Comparison of ENCODE assay signal across 28 cellular contexts in the genomic region with DNA sequence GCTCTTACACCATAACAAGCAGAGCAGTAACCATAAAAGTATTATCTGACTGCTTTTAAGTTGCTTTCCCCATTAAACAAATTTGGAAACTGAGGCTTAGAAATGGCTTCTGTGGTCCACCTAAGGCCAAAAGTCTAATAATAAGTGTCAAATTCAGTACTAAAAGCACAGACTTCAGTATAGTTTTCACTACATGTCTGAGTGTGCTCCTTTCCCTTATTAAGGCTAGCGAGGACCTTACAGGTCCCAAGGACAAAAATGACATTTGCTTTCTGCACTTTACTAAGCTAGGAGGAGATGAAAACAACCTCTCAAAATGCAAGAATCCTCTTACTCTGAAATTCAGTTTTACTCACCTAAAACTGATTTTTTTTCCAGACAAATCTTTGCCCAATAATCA.
"Had no signal": no experiment of that assay in that cellular context is flagged by ENCODE, and none has a peak within 500 bp of the region (broad histone marks: within the 10 kb centered on the region; RNA-seq: fewer than 3 reads in every experiment).

No MANE protein-coding gene starts in this region.

- H3K9ac ChIP-seq: neural progenitor cell had no signal

- H3K79me2 ChIP-seq: hepatocyte had no signal

- ATAC-seq: natural killer cell; right cardiac atrium; stimulated activated effector memory CD8-positive, alpha-beta T cell treated with anti-CD3 and anti-CD28 coated beads, Interleukin-12 subunit alpha, Interleukin-12 subunit beta, amount 100 ng/mL, for 72 hours; upper lobe of right lung had no signal

- H3K27me3 ChIP-seq: hepatocyte, neural progenitor cell, neutrophil, ovary, sigmoid colon, spleen, suprapubic skin, tibial artery, upper lobe of right lung had no signal

- DNase-seq: islet precursor cell; left ventricle myocardium inferior; mesendoderm; naive B cell; natural killer cell; nephron progenitor cell; occipital lobe; ovary; posterior cingulate gyrus; retina; right cardiac atrium; sigmoid colon; small intestine; spleen; stimulated activated CD4-positive, alpha-beta T cell treated with anti-CD3 and anti-CD28 coated beads, Interleukin-4, amount 100 ng/mL, for 24 hours; stimulated activated naive CD4-positive, alpha-beta T cell; tibial artery; trophoblast cell; upper lobe of right lung had no signal

- H3K9me3 ChIP-seq: left ventricle myocardium inferior, neutrophil, ovary, prostate gland, sigmoid colon, spleen, suprapubic skin, thoracic aorta, tibial artery, upper lobe of right lung had no signal

- H3K27ac ChIP-seq: hepatocyte, left ventricle myocardium inferior, neural progenitor cell, neutrophil, ovary, prostate gland, sigmoid colon, spleen, suprapubic skin, thoracic aorta, tibial artery, upper lobe of right lung had no signal

- FAIRE-seq: small intestine, urothelium cell line had no signal

- H3K36me3 ChIP-seq: left ventricle myocardium inferior, neural progenitor cell, neutrophil, ovary, prostate gland, sigmoid colon, spleen, suprapubic skin, thoracic aorta, tibial artery, upper lobe of right lung had no signal

- H3K4me1 ChIP-seq: left ventricle myocardium inferior, prostate gland, spleen, suprapubic skin, upper lobe of right lung had no signal

- H2AFZ ChIP-seq: hepatocyte, neural progenitor cell had no signal

- H3K4me3 ChIP-seq: hepatocyte, left ventricle myocardium inferior, lung, neural progenitor cell, ovary, prostate gland, sigmoid colon, spleen, suprapubic skin, thoracic aorta, tibial artery, upper lobe of right lung had no signal

- H3K4me2 ChIP-seq: hepatocyte, neural progenitor cell had no signal
